ENCODE assay signal across 1 cellular context in genomic region chr20:50957798-50958732, GRCh38.
TF ChIP-seq lines count a peak whose summit lies in the region.

Gene DPM1, minus strand, starts transcription at chr20:50958532. Its CDS starts 9 bp downstream, at chr20:50958523.

TF ChIP-seq in HepG2, 621 proteins besides CTCF, POLR2A, EP300 and RAD21 (continued from another document and continues in another):
- TF ChIP-seq ZNF75D (CRISPR knock-in tag; IDR thresholded peaks at IDR 0.05; ENCODE audit: borderline replicate concordance), result no peak
- TF ChIP-seq STAT6 (CRISPR knock-in tag; IDR thresholded peaks at IDR 0.05; ENCODE audit: borderline replicate concordance), result no peak
- TF ChIP-seq ZNF644 (CRISPR knock-in tag; IDR thresholded peaks at IDR 0.05; ENCODE audit: low read depth), result no peak
- TF ChIP-seq, protein P1, sequence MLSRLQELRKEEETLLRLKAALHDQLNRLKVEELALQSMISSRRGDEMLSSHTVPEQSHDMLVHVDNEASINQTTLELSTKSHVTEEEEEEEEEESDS (CRISPR knock-in tag; IDR thresholded peaks at IDR 0.05; ENCODE audit: borderline replicate concordance), result no peak
- TF ChIP-seq ZNF3 (CRISPR knock-in tag; IDR thresholded peaks at IDR 0.05), result peak; percentile 80
- no peak for TF ChIP-seq ZNF17 (CRISPR knock-in tag; IDR thresholded peaks at IDR 0.05)
- peak; percentile 71; the same call in 1 of the 2 replicates for TF ChIP-seq MIER3 (CRISPR knock-in tag; IDR thresholded peaks at IDR 0.05; ENCODE audit: borderline replicate concordance)
- no peak; the same call in 1 of the 2 replicates for TF ChIP-seq NFYB (CRISPR knock-in tag; IDR thresholded peaks at IDR 0.05)
- no peak; the same call in 1 of the 2 replicates for TF ChIP-seq ZSCAN12 (CRISPR knock-in tag; IDR thresholded peaks at IDR 0.05)
- peak; percentile 7; the same call in 1 of the 2 replicates for TF ChIP-seq SNAI1 (CRISPR knock-in tag; IDR thresholded peaks at IDR 0.05; ENCODE audit: borderline replicate concordance)
- TF ChIP-seq TGIF2 (CRISPR knock-in tag; IDR thresholded peaks at IDR 0.05), result peak; percentile 96
- TF ChIP-seq ZMYM4 (CRISPR knock-in tag; IDR thresholded peaks at IDR 0.05), result peak; percentile 80; the same call in 1 of the 2 replicates
- no peak; the same call in 1 of the 2 replicates for TF ChIP-seq ZNF143 (CRISPR knock-in tag; IDR thresholded peaks at IDR 0.05)
- TF ChIP-seq ZNF34 (CRISPR knock-in tag; IDR thresholded peaks at IDR 0.05; ENCODE audit: borderline replicate concordance), result no peak; the same call in 1 of the 2 replicates
- no peak; the same call in 1 of the 2 replicates for TF ChIP-seq SOX5 (CRISPR knock-in tag; IDR thresholded peaks at IDR 0.05; ENCODE audit: borderline replicate concordance)
- TF ChIP-seq, protein P2, sequence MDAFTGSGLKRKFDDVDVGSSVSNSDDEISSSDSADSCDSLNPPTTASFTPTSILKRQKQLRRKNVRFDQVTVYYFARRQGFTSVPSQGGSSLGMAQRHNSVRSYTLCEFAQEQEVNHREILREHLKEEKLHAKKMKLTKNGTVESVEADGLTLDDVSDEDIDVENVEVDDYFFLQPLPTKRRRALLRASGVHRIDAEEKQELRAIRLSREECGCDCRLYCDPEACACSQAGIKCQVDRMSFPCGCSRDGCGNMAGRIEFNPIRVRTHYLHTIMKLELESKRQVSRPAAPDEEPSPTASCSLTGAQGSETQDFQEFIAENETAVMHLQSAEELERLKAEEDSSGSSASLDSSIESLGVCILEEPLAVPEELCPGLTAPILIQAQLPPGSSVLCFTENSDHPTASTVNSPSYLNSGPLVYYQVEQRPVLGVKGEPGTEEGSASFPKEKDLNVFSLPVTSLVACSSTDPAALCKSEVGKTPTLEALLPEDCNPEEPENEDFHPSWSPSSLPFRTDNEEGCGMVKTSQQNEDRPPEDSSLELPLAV (CRISPR knock-in tag; conservative IDR thresholded peaks at IDR 0.05; ENCODE audit: low read depth), result no peak
- TF ChIP-seq, protein P3, sequence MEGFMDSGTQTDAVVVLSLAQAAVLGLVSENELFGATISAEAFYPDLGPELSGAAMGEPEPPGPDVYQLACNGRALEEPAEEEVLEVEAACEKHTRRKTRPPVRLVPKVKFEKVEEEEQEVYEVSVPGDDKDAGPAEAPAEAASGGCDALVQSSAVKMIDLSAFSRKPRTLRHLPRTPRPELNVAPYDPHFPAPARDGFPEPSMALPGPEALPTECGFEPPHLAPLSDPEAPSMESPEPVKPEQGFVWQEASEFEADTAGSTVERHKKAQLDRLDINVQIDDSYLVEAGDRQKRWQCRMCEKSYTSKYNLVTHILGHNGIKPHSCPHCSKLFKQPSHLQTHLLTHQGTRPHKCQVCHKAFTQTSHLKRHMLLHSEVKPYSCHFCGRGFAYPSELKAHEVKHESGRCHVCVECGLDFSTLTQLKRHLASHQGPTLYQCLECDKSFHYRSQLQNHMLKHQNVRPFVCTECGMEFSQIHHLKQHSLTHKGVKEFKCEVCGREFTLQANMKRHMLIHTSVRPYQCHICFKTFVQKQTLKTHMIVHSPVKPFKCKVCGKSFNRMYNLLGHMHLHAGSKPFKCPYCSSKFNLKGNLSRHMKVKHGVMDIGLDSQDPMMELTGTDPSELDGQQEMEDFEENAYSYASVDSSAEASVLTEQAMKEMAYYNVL (CRISPR knock-in tag; IDR thresholded peaks at IDR 0.05; ENCODE audit: borderline replicate concordance), result no peak
- TF ChIP-seq NFATC3 (CRISPR knock-in tag; IDR thresholded peaks at IDR 0.05), result no peak
- peak; percentile 77; the same call in 1 of the 2 replicates for TF ChIP-seq RFXANK (CRISPR knock-in tag; IDR thresholded peaks at IDR 0.05)
- TF ChIP-seq NFKBIZ (CRISPR knock-in tag; IDR thresholded peaks at IDR 0.05), result no peak
- TF ChIP-seq ZBTB3 (CRISPR knock-in tag; IDR thresholded peaks at IDR 0.05; ENCODE audit: borderline replicate concordance, low read depth), result no peak; the same call in 1 of the 2 replicates
- TF ChIP-seq MYPOP (CRISPR knock-in tag; IDR thresholded peaks at IDR 0.05), result peak; percentile 19; the same call in 1 of the 2 replicates
- TF ChIP-seq, protein P4, sequence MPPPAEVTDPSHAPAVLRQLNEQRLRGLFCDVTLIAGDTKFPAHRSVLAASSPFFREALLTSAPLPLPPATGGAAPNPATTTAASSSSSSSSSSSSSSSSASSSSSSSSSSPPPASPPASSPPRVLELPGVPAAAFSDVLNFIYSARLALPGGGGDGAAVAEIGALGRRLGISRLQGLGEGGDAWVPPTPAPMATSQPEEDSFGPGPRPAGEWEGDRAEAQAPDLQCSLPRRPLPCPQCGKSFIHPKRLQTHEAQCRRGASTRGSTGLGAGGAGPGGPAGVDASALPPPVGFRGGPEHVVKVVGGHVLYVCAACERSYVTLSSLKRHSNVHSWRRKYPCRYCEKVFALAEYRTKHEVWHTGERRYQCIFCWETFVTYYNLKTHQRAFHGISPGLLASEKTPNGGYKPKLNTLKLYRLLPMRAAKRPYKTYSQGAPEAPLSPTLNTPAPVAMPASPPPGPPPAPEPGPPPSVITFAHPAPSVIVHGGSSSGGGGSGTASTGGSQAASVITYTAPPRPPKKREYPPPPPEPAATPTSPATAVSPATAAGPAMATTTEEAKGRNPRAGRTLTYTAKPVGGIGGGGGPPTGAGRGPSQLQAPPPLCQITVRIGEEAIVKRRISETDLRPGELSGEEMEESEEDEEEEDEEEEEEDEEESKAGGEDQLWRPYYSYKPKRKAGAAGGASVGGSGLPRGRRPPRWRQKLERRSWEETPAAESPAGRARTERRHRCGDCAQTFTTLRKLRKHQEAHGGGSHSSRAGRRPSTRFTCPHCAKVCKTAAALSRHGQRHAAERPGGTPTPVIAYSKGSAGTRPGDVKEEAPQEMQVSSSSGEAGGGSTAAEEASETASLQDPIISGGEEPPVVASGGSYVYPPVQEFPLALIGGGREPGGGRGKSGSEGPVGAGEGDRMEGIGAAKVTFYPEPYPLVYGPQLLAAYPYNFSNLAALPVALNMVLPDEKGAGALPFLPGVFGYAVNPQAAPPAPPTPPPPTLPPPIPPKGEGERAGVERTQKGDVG (CRISPR knock-in tag; IDR thresholded peaks at IDR 0.05; ENCODE audit: borderline replicate concordance), result no peak; the same call in 1 of the 2 replicates
- peak; percentile 74; the same call in 1 of the 2 replicates for TF ChIP-seq ZNF709 (CRISPR knock-in tag; IDR thresholded peaks at IDR 0.05)
- TF ChIP-seq ZBTB26 (CRISPR knock-in tag; IDR thresholded peaks at IDR 0.05; ENCODE audit: borderline replicate concordance), result peak; percentile 67
- TF ChIP-seq, protein P5, sequence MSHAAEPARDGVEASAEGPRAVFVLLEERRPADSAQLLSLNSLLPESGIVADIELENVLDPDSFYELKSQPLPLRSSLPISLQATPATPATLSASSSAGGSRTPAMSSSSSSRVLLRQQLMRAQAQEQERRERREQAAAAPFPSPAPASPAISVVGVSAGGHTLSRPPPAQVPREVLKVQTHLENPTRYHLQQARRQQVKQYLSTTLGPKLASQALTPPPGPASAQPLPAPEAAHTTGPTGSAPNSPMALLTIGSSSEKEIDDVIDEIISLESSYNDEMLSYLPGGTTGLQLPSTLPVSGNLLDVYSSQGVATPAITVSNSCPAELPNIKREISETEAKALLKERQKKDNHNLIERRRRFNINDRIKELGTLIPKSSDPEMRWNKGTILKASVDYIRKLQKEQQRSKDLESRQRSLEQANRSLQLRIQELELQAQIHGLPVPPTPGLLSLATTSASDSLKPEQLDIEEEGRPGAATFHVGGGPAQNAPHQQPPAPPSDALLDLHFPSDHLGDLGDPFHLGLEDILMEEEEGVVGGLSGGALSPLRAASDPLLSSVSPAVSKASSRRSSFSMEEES (CRISPR knock-in tag; IDR thresholded peaks at IDR 0.05), result no peak; the same call in 1 of the 2 replicates
- TF ChIP-seq, protein P6, sequence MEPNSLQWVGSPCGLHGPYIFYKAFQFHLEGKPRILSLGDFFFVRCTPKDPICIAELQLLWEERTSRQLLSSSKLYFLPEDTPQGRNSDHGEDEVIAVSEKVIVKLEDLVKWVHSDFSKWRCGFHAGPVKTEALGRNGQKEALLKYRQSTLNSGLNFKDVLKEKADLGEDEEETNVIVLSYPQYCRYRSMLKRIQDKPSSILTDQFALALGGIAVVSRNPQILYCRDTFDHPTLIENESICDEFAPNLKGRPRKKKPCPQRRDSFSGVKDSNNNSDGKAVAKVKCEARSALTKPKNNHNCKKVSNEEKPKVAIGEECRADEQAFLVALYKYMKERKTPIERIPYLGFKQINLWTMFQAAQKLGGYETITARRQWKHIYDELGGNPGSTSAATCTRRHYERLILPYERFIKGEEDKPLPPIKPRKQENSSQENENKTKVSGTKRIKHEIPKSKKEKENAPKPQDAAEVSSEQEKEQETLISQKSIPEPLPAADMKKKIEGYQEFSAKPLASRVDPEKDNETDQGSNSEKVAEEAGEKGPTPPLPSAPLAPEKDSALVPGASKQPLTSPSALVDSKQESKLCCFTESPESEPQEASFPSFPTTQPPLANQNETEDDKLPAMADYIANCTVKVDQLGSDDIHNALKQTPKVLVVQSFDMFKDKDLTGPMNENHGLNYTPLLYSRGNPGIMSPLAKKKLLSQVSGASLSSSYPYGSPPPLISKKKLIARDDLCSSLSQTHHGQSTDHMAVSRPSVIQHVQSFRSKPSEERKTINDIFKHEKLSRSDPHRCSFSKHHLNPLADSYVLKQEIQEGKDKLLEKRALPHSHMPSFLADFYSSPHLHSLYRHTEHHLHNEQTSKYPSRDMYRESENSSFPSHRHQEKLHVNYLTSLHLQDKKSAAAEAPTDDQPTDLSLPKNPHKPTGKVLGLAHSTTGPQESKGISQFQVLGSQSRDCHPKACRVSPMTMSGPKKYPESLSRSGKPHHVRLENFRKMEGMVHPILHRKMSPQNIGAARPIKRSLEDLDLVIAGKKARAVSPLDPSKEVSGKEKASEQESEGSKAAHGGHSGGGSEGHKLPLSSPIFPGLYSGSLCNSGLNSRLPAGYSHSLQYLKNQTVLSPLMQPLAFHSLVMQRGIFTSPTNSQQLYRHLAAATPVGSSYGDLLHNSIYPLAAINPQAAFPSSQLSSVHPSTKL (CRISPR knock-in tag; IDR thresholded peaks at IDR 0.05), result peak; percentile 55
- peak; percentile 84 for TF ChIP-seq IKZF4 (CRISPR knock-in tag; IDR thresholded peaks at IDR 0.05; ENCODE audit: borderline replicate concordance, low read depth, not compliant biosample characterization)
- peak; percentile 81; the same call in 1 of the 2 replicates for TF ChIP-seq ZNF784 (CRISPR knock-in tag; IDR thresholded peaks at IDR 0.05; ENCODE audit: borderline replicate concordance)
- peak; percentile 66; the same call in 1 of the 2 replicates for TF ChIP-seq YEATS4 (CRISPR knock-in tag; IDR thresholded peaks at IDR 0.05; ENCODE audit: borderline replicate concordance)
- no peak for TF ChIP-seq MTF2 (CRISPR knock-in tag; IDR thresholded peaks at IDR 0.05; ENCODE audit: borderline replicate concordance)
- TF ChIP-seq HOXA7 (CRISPR knock-in tag; IDR thresholded peaks at IDR 0.05), result no peak
- peak; percentile 83 for TF ChIP-seq ZNF749 (CRISPR knock-in tag; IDR thresholded peaks at IDR 0.05; ENCODE audit: borderline replicate concordance)
- peak; percentile 44; the same call in 1 of the 2 replicates for TF ChIP-seq NFYC (CRISPR knock-in tag; IDR thresholded peaks at IDR 0.05)
- no peak for TF ChIP-seq USF2 (IDR thresholded peaks at IDR 0.05; ENCODE audit: low read depth, low read length)
- no peak for TF ChIP-seq USF2 (CRISPR knock-in tag; IDR thresholded peaks at IDR 0.05; ENCODE audit: borderline replicate concordance)
